7 cellular contexts compared by ENCODE assay signal in the genomic region with DNA sequence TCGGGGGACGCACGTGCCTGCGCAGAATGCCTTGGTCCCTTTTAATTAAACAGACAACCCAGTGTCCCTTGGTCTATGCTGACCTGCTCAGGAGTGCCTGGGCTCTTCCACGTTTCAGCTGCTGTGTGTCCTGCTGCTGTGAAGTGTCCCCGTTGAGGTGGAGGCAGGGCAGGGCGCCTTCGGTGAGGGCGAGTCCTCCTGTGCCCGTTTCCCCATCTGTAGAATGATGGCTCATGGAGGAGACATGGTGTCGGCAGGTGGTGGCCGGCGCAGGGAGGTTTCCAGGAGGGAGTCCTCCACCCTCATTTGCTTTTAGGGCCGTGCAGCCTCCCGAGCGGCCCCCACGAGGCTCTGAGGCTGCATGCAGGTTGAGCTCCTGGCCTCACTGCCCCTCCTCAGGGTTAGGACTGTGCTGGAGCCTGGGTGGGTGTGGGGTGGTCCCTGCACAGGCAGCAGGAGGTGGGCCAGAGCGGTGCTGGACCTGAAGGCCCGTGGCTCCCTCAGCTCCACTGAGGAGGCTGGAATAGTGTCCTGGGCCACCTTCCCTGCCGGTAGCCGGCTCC. TPM values are rescaled to one million over a fixed set of nuclear protein-coding genes. Genes with fewer than 3 reads are reported as not detected.
A peak's percentile ranks its signal among the peaks of the same experiment; 100 is the strongest.
DNase-seq lines count a peak whose midpoint lies in the region; ATAC-seq and TF ChIP-seq lines count a peak whose summit lies in the region.
"Had no signal": no experiment of that assay in that cellular context is flagged by ENCODE, and none has a peak within 500 bp of the region (broad histone marks: within the 10 kb centered on the region; RNA-seq: fewer than 3 reads in every experiment).

No MANE protein-coding gene starts in this region.

- H3K23me2 ChIP-seq in H9 (ENCODE audit: insufficient read length, low read depth, low read length, poor library complexity, severe bottlenecking) = no peaks in the 10 kb centered on the region

- DNase-seq in H9 (no peak), brain microvascular endothelial cell (no peak), midbrain (lab: John Stamatoyannopoulos, UW) (no peak), NK-92 (lab: John Stamatoyannopoulos, UW; ENCODE audit: unreplicated experiment) (no peak)
- DNase-seq: SJCRH30 had no signal

- no peak overlapping the region for H3K9ac ChIP-seq in H9 (ENCODE audit: extremely low read depth, insufficient read length, low read length)

- H3K27ac Mint-ChIP-seq in H9 (peak overlapping the region; percentile 77 to 98 (median 86); a peak in 6 of 7 replicates), nephron (peak overlapping the region in 2 of 3 experiments; percentile 59 to 68)

- H4K20me1 ChIP-seq in H9 (ENCODE audit: control insufficient read depth, insufficient read depth, insufficient read length) = no peaks in the 10 kb centered on the region

- TF ChIP-seq CTCF in H9 (conservative IDR thresholded peaks at IDR 0.05) (no peak), brain microvascular endothelial cell (IDR thresholded peaks at IDR 0.05; ENCODE audit: low read depth, low read length, missing control alignments) (no peak), nephron (IDR thresholded peaks at IDR 0.05; ENCODE audit: unreplicated experiment in 3 of 3) (no peak)

- H3K27me3 Mint-ChIP-seq in H9 (ENCODE audit: low read depth) = no peaks in the 10 kb centered on the region
- no peaks in the 10 kb centered on the region for H3K27me3 Mint-ChIP-seq in nephron (ENCODE audit: low read depth)

- no peak overlapping the region for H3K23ac ChIP-seq in H9 (ENCODE audit: insufficient read length, low read depth, low read length)

- no peak overlapping the region for H3K4me3 ChIP-seq in brain microvascular endothelial cell (ENCODE audit: low read depth, low read length)
- H3K4me3 ChIP-seq: SJCRH30 had no signal

- H2BK120ac ChIP-seq in H9 (ENCODE audit: low read depth, low read length, poor library complexity, severe bottlenecking) = no peak overlapping the region

- peaks cover 33% of the 10 kb centered on the region; the same call in 1 of the 2 replicates for H3K79me2 ChIP-seq in H9 (ENCODE audit: insufficient read depth, low read length)

- no peaks in the 10 kb centered on the region for H3K9me3 Mint-ChIP-seq in H9
- H3K9me3 Mint-ChIP-seq in nephron = no peaks in the 10 kb centered on the region

- in situ Hi-C loops in brain microvascular endothelial cell (cut with HindIII; ENCODE audit: low pct_ligation_motif_present, low sequenced_read_pairs) = no loop called here

- H3K14ac ChIP-seq in H9 (ENCODE audit: insufficient read depth, low read length) = no peak overlapping the region

- H3K4me3 Mint-ChIP-seq in H9 = no peak overlapping the region
- H3K4me3 Mint-ChIP-seq in nephron = no peak overlapping the region

- H4K8ac ChIP-seq in H9 (replicated peaks; ENCODE audit: insufficient read length, low read depth, low read length) = no peak overlapping the region

- H2BK20ac ChIP-seq in H9 (ENCODE audit: low read depth, low read length, poor library complexity, severe bottlenecking) = no peak overlapping the region

- no peak overlapping the region for H2AK5ac ChIP-seq in H9 (ENCODE audit: insufficient read length, low read length)

- H3K9me3 ChIP-seq in H9 (ENCODE audit: control insufficient read depth, low read depth, low read length) = no peaks in the 10 kb centered on the region
- H3K9me3 ChIP-seq: SJCRH30 had no signal

- no CpG with 5 or more reads among the region's 21 CpGs for WGBS in H9 (ENCODE audit: extremely low coverage, insufficient read length, low lambda C conversion rate)

- no peak overlapping the region for H3K4me2 ChIP-seq in H9 (ENCODE audit: insufficient read depth, insufficient read length, low read length)

- H3K79me1 ChIP-seq in H9 (ENCODE audit: insufficient read depth, low read depth, low read length, poor library complexity, severe bottlenecking) = peaks cover 9% of the 10 kb centered on the region

- no peak overlapping the region for H4K91ac ChIP-seq in H9 (ENCODE audit: insufficient read length, low read depth, low read length)

- no peaks in the 10 kb centered on the region for H3K27me3 ChIP-seq in H9 (ENCODE audit: insufficient read depth, low read length)
- no peaks in the 10 kb centered on the region for H3K27me3 ChIP-seq in brain microvascular endothelial cell (replicated peaks)
- H3K27me3 ChIP-seq: SJCRH30 had no signal

- no peak overlapping the region for H3K56ac ChIP-seq in H9 (ENCODE audit: insufficient read length, low read depth, low read length)

- H3K18ac ChIP-seq in H9 (ENCODE audit: insufficient read length, low read depth, low read length) = no peak overlapping the region

- no peak overlapping the region for H4K5ac ChIP-seq in H9 (ENCODE audit: insufficient read length, low read depth, low read length)

- no peaks in the 10 kb centered on the region for H3K4me1 ChIP-seq in H9 (ENCODE audit: insufficient read depth, low read length)

- H2BK15ac ChIP-seq in H9 (ENCODE audit: low read depth, low read length) = no peak overlapping the region

- H3K27ac ChIP-seq in H9 (ENCODE audit: insufficient read length, low read depth, low read length) (no peak overlapping the region), brain microvascular endothelial cell (peak overlapping the region; percentile 61)
- H3K27ac ChIP-seq: SJCRH30 had no signal

- no peak overlapping the region for H3T11ph ChIP-seq in H9 (ENCODE audit: low read length)

- no peak overlapping the region for H2BK12ac ChIP-seq in H9 (ENCODE audit: insufficient read length, low read depth, low read length)

- no peak overlapping the region for H2AFZ ChIP-seq in H9 (ENCODE audit: low read length)

- peaks cover 27 to 42% of the 10 kb centered on the region in 2 experiments for H3K4me1 Mint-ChIP-seq in H9
- H3K4me1 Mint-ChIP-seq in nephron = peaks cover 40% of the 10 kb centered on the region

- no peak for ATAC-seq in HG03460 (IDR thresholded peaks at IDR 0.05; ENCODE audit: unreplicated experiment)

- H3K36me3 ChIP-seq in brain microvascular endothelial cell (replicated peaks) = peaks cover 7% of the 10 kb centered on the region

- no peak overlapping the region for H2BK5ac ChIP-seq in H9 (ENCODE audit: insufficient read length, low read length)

- H3K4ac ChIP-seq in H9 (ENCODE audit: low read depth, low read length) = no peak overlapping the region

- H3K36me3 Mint-ChIP-seq in H9 (ENCODE audit: insufficient read depth in 1 of 3, low read depth in 3 of 3) (peaks cover 7 to 25% (median 16%) of the 10 kb centered on the region in 3 experiments), nephron (ENCODE audit: low read depth) (peaks cover 11% of the 10 kb centered on the region)

RNA-seq across cellular contexts. Expression of gene STK11, which starts 8.8 kb away (rescaled TPM):
- 74.3 and 75.5 TPM in 2 replicates for total RNA-seq in H9 (2021)

RNA-seq across cellular contexts. Expression of gene CBARP, which starts 23.4 kb away (rescaled TPM):
- total RNA-seq in H9 (2021) = 25.6 and 28.4 TPM in 2 replicates

RNA-seq across cellular contexts. Expression of gene ATP5F1D, which starts 27.2 kb away (rescaled TPM):
- 179 and 191 TPM in 2 replicates for total RNA-seq in H9 (2021)

RNA-seq across cellular contexts. Expression of gene MIDN, which starts 34.0 kb away (rescaled TPM):
- 286 and 300 TPM in 2 replicates for total RNA-seq in H9 (2021)

RNA-seq across cellular contexts. Expression of gene SBNO2, which starts 40.3 kb away (rescaled TPM):
- 41.3 and 46.3 TPM in 2 replicates for total RNA-seq in H9 (2021)
